ENCODE assay signal across 25 cellular contexts in the genomic region with DNA sequence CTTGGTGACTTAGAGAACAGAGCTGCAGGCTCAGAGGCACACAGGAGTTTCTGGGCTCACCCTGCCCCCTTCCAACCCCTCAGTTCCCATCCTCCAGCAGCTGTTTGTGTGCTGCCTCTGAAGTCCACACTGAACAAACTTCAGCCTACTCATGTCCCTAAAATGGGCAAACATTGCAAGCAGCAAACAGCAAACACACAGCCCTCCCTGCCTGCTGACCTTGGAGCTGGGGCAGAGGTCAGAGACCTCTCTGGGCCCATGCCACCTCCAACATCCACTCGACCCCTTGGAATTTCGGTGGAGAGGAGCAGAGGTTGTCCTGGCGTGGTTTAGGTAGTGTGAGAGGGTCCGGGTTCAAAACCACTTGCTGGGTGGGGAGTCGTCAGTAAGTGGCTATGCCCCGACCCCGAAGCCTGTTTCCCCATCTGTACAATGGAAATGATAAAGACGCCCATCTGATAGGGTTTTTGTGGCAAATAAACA. TPM values are rescaled to one million over a fixed set of nuclear protein-coding genes. Genes with fewer than 3 reads are reported as not detected.
DNase-seq lines count a peak whose midpoint lies in the region; ATAC-seq and TF ChIP-seq lines count a peak whose summit lies in the region.
"Had no signal": no experiment of that assay in that cellular context is flagged by ENCODE, and none has a peak within 500 bp of the region (broad histone marks: within the 10 kb centered on the region; RNA-seq: fewer than 3 reads in every experiment).

No MANE protein-coding gene starts in this region.

- TF ChIP-seq CTCF in Peyer's patch (IDR thresholded peaks at IDR 0.05) (no peak), liver (IDR thresholded peaks at IDR 0.05; ENCODE audit: low read depth, low read length, missing input control) (no peak), upper lobe of right lung (IDR thresholded peaks at IDR 0.05) (no peak)

- H3K27me3 ChIP-seq in Peyer's patch (no peaks in the 10 kb centered on the region), liver (ENCODE audit: control insufficient read depth in 4 of 4, insufficient read depth in 4 of 4, low read length in 3 of 4) (no peaks in the 10 kb centered on the region), upper lobe of right lung (no peaks in the 10 kb centered on the region)
- H3K27me3 ChIP-seq: brain microvascular endothelial cell, pancreas had no signal

- H3K9ac ChIP-seq in liver (ENCODE audit: low read depth in 1 of 2, low read length in 2 of 2), result peak overlapping the region in 1 of 2 donors; percentile 38

- intact Hi-C loops in upper lobe of right lung (cut with DNase I), result no loop called here

- H3K4me1 ChIP-seq in Peyer's patch (peaks cover 0 to 14% (median 2%) of the 10 kb centered on the region in 4 donors), liver (ENCODE audit: control insufficient read depth in 4 of 4, insufficient read depth in 4 of 4, low read length in 3 of 4) (peaks cover 22 to 53% (median 39%) of the 10 kb centered on the region in 4 donors), upper lobe of right lung (peaks cover 24% of the 10 kb centered on the region)
- H3K4me1 ChIP-seq: pancreas had no signal

- WGBS in liver, result 28% methylated on average over 8 of the region's 8 CpGs

- no peak for TF ChIP-seq POLR2A in Peyer's patch (IDR thresholded peaks at IDR 0.05)

- ATAC-seq in upper lobe of right lung, result peak; percentile 9
- ATAC-seq: activated CD8-positive, alpha-beta T cell treated with anti-CD3 and anti-CD28 coated beads for 36 hours; activated naive CD4-positive, alpha-beta T cell treated with anti-CD3 and anti-CD28 coated beads, Interleukin-2, amount 50 U/mL, for 72 hours; pancreas; T-cell had no signal

- H3K36me3 ChIP-seq in Peyer's patch (no peaks in the 10 kb centered on the region), liver (ENCODE audit: control insufficient read depth in 4 of 4, insufficient read depth in 3 of 4, low read depth in 1 of 4, low read length in 3 of 4) (peaks cover 0 to 1% (median 0%) of the 10 kb centered on the region in 4 donors), upper lobe of right lung (no peaks in the 10 kb centered on the region)
- H3K36me3 ChIP-seq: brain microvascular endothelial cell, HAP-1, pancreas, thoracic aorta had no signal

- H3K9me3 ChIP-seq in Peyer's patch (no peaks in the 10 kb centered on the region), liver (ENCODE audit: control insufficient read depth in 4 of 4, low read length in 3 of 4) (no peaks in the 10 kb centered on the region), upper lobe of right lung (no peaks in the 10 kb centered on the region)
- H3K9me3 ChIP-seq: HAP-1, pancreas, thoracic aorta had no signal

- peak; percentile 60 to 76 for TF ChIP-seq RAD21 in liver (IDR thresholded peaks at IDR 0.05)

- DNase-seq in Peyer's patch (no peak), upper lobe of right lung (no peak), KG1 (lab: John Stamatoyannopoulos, UW) (no peak), NCI-H1694 treated with DMSO at 0.1 percent for 48 hours (lab: John Stamatoyannopoulos, UW) (no peak)
- DNase-seq: activated CD8-positive, alpha-beta T cell treated with anti-CD3 and anti-CD28 coated beads for 36 hours; activated T-cell treated with anti-CD3 and anti-CD28 coated beads, Interleukin-2, amount 50 U/mL, for 48 hours; brain microvascular endothelial cell; DMS79 treated with DMSO at 0.1 percent for 48 hours; hippocampal formation; NCI-H187; NCI-H446 treated with DMSO at 0.1 percent for 48 hours; Right ventricle myocardium superior; stimulated activated CD4-positive, alpha-beta T cell treated with anti-CD3 and anti-CD28 coated beads, Interleukin-4, amount 100 ng/mL, for 24 hours; stimulated activated CD8-positive, alpha-beta memory T cell treated with anti-CD3 and anti-CD28 coated beads, Interleukin-4, amount 100 ng/mL, for 48 hours; T-cell had no signal

- H3K4me3 ChIP-seq in Peyer's patch (no peak overlapping the region), liver (ENCODE audit: low read depth in 1 of 3, low read length in 3 of 3) (no peak overlapping the region), upper lobe of right lung (no peak overlapping the region)
- H3K4me3 ChIP-seq: HAP-1, pancreas, thoracic aorta had no signal

- H3K27ac ChIP-seq in Peyer's patch (peak overlapping the region in 3 of 4 donors; percentile 1 to 69 (median 65)), liver (ENCODE audit: low read depth in 1 of 2, low read length in 2 of 2) (peak overlapping the region; percentile 94 to 95), upper lobe of right lung (peak overlapping the region; percentile 17)
- H3K27ac ChIP-seq: brain microvascular endothelial cell, pancreas, thoracic aorta had no signal

TF ChIP-seq in liver, 16 proteins besides CTCF, POLR2A, EP300 and RAD21 (continues in another document):
- TF ChIP-seq, protein P1, sequence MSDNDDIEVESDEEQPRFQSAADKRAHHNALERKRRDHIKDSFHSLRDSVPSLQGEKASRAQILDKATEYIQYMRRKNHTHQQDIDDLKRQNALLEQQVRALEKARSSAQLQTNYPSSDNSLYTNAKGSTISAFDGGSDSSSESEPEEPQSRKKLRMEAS (IDR thresholded peaks at IDR 0.05), result peak; percentile 94
- peak; percentile 99 for TF ChIP-seq SP1 (IDR thresholded peaks at IDR 0.05)
- TF ChIP-seq NR2F2 (IDR thresholded peaks at IDR 0.05), result peak; percentile 95
- peak; percentile 79 for TF ChIP-seq FOXA2 (IDR thresholded peaks at IDR 0.05)
- peak; percentile 86 for TF ChIP-seq FOXA1 (IDR thresholded peaks at IDR 0.05)
- peak; percentile 71 for TF ChIP-seq YY1 (IDR thresholded peaks at IDR 0.05)
- TF ChIP-seq EGR1 (IDR thresholded peaks at IDR 0.05; ENCODE audit: low read depth in 2 of 2), result peak; percentile 58 to 73
- peak; percentile 78 for TF ChIP-seq HNF4G (IDR thresholded peaks at IDR 0.05)
- TF ChIP-seq, protein P2, sequence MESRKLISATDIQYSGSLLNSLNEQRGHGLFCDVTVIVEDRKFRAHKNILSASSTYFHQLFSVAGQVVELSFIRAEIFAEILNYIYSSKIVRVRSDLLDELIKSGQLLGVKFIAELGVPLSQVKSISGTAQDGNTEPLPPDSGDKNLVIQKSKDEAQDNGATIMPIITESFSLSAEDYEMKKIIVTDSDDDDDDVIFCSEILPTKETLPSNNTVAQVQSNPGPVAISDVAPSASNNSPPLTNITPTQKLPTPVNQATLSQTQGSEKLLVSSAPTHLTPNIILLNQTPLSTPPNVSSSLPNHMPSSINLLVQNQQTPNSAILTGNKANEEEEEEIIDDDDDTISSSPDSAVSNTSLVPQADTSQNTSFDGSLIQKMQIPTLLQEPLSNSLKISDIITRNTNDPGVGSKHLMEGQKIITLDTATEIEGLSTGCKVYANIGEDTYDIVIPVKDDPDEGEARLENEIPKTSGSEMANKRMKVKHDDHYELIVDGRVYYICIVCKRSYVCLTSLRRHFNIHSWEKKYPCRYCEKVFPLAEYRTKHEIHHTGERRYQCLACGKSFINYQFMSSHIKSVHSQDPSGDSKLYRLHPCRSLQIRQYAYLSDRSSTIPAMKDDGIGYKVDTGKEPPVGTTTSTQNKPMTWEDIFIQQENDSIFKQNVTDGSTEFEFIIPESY (IDR thresholded peaks at IDR 0.05), result peak; percentile 90
- TF ChIP-seq HNF4A (conservative IDR thresholded peaks at IDR 0.05), result peak; percentile 94 to 95
- TF ChIP-seq, protein P3, sequence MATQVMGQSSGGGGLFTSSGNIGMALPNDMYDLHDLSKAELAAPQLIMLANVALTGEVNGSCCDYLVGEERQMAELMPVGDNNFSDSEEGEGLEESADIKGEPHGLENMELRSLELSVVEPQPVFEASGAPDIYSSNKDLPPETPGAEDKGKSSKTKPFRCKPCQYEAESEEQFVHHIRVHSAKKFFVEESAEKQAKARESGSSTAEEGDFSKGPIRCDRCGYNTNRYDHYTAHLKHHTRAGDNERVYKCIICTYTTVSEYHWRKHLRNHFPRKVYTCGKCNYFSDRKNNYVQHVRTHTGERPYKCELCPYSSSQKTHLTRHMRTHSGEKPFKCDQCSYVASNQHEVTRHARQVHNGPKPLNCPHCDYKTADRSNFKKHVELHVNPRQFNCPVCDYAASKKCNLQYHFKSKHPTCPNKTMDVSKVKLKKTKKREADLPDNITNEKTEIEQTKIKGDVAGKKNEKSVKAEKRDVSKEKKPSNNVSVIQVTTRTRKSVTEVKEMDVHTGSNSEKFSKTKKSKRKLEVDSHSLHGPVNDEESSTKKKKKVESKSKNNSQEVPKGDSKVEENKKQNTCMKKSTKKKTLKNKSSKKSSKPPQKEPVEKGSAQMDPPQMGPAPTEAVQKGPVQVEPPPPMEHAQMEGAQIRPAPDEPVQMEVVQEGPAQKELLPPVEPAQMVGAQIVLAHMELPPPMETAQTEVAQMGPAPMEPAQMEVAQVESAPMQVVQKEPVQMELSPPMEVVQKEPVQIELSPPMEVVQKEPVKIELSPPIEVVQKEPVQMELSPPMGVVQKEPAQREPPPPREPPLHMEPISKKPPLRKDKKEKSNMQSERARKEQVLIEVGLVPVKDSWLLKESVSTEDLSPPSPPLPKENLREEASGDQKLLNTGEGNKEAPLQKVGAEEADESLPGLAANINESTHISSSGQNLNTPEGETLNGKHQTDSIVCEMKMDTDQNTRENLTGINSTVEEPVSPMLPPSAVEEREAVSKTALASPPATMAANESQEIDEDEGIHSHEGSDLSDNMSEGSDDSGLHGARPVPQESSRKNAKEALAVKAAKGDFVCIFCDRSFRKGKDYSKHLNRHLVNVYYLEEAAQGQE (IDR thresholded peaks at IDR 0.05), result peak; percentile 88
- TF ChIP-seq, protein P4, sequence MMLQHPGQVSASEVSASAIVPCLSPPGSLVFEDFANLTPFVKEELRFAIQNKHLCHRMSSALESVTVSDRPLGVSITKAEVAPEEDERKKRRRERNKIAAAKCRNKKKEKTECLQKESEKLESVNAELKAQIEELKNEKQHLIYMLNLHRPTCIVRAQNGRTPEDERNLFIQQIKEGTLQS (IDR thresholded peaks at IDR 0.05), result peak; percentile 66

RNA-seq across cellular contexts. Expression of a gene that starts 9.9 kb away (rescaled TPM):
- total RNA-seq in Peyer's patch, result 100 to 1,000 TPM in 1 of 4 donors, 10 to 100 TPM in 1, 1 to 10 TPM in 1, not detected in 1; 3.9 to 107 (median 14.2) TPM
- 1,000 to 10,000 TPM in 1 of 2 donors, 100 to 1,000 TPM in 1; 612 to 1,996 TPM for total RNA-seq in liver
- over 10,000 TPM in 1 of 2 donors, 1,000 to 10,000 TPM in 1; 3,937 to 10,095 TPM for polyA plus RNA-seq in liver
- 558 TPM for total RNA-seq in upper lobe of right lung

RNA-seq across cellular contexts. Expression of a gene that starts 17.8 kb away (rescaled TPM):
- total RNA-seq in Peyer's patch, result not detected
- 100 to 1,000 TPM in 1 of 2 donors, 1 to 10 TPM in 1; 1.0 to 131 TPM for total RNA-seq in liver
- 100 to 1,000 TPM; 418 to 420 TPM for polyA plus RNA-seq in liver
- total RNA-seq in upper lobe of right lung, result not detected
- total RNA-seq: activated CD8-positive, alpha-beta T cell treated with anti-CD3 and anti-CD28 coated beads for 36 hours; activated naive CD4-positive, alpha-beta T cell treated with anti-CD3 and anti-CD28 coated beads, Interleukin-2, amount 50 U/mL, for 72 hours; kidney epithelial cell; MCF 10A; mucosa of gallbladder; Right ventricle myocardium superior; skeletal muscle tissue; T-cell; thoracic aorta had no signal
- polyA plus RNA-seq: BJ, pancreas had no signal

RNA-seq across cellular contexts. Expression of a gene that starts 18.7 kb away (rescaled TPM):
- total RNA-seq in Peyer's patch (100 to 1,000 TPM in 1 of 4 donors, 10 to 100 TPM in 3; 24.2 to 203 (median 51.6) TPM), liver (1,000 to 10,000 TPM; 1,884 to 3,491 TPM), upper lobe of right lung (565 TPM)
- polyA plus RNA-seq in liver, result 1,000 to 10,000 TPM; 3,935 to 5,263 TPM

RNA-seq across cellular contexts. Expression of a gene that starts 21.6 kb away (rescaled TPM):
- total RNA-seq in Peyer's patch, result 10 to 100 TPM in 2 of 4 donors, 1 to 10 TPM in 2; 4.5 to 13.8 (median 9.5) TPM
- 1,000 to 10,000 TPM in 1 of 2 donors, 100 to 1,000 TPM in 1; 660 to 1,200 TPM for total RNA-seq in liver
- 1,000 to 10,000 TPM; 2,878 to 3,399 TPM for polyA plus RNA-seq in liver
- total RNA-seq in upper lobe of right lung, result 33.9 TPM
- total RNA-seq: activated CD8-positive, alpha-beta T cell treated with anti-CD3 and anti-CD28 coated beads for 36 hours; activated naive CD4-positive, alpha-beta T cell treated with anti-CD3 and anti-CD28 coated beads, Interleukin-2, amount 50 U/mL, for 72 hours; kidney epithelial cell; MCF 10A; Right ventricle myocardium superior; skeletal muscle tissue; thoracic aorta had no signal
- polyA plus RNA-seq: BJ had no signal

RNA-seq across cellular contexts. Expression of a gene that starts 30.9 kb away (rescaled TPM):
- total RNA-seq in Peyer's patch, result 100 to 1,000 TPM in 3 of 4 donors, 10 to 100 TPM in 1; 95.7 to 156 (median 125) TPM
- total RNA-seq in liver, result 10 to 100 TPM; 46.2 to 56.7 TPM
- polyA plus RNA-seq in liver, result 10 to 100 TPM; 35.8 to 94.5 TPM
- 103 TPM for total RNA-seq in upper lobe of right lung

Comparison
In these comparisons a context has a peak if more than half of its experiments do, and no peak if none do; other contexts are left out.
1. H3K27ac ChIP-seq: peak in every context shown above with its lines; median percentile 94 in liver; 65 in Peyer's patch; 17 in upper lobe of right lung.